Comparison of ENCODE assay signal across 8 cellular contexts in the genomic region with DNA sequence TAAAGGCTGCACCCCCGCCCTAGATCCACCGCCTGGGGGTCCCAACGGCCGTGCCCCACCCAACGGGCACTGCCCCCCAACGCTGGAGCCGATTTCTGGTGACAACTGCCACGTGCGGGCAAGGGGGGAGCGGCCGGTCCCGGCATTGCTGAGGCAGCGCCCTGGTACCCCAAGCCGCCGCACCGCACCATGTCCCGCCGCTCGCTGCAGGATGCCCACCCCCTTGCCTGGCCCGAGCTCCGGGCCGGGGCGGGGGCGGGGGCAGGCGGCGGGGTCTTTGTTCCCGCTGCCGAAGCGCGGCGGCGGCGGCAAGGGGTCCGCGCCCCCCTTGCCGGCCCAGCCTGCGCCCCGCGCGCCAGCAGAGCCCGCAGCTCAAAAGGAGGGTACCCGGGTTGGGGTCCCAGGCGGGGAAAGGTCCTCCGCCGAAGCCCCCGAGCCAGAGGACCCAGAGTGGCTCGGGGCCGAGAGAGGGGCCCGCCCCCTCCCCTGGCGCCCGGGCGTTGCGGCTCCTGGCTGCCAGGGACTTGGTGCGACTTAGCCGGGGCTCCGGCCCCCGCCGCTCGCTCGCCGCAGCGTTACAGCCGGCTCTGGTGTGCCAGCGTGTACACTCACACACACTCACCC. TPM values are rescaled to one million over a fixed set of nuclear protein-coding genes. Genes with fewer than 3 reads are reported as not detected.
DNase-seq lines count a peak whose midpoint lies in the region; ATAC-seq and TF ChIP-seq lines count a peak whose summit lies in the region.

No MANE protein-coding gene starts in this region.

- H3K36me3 ChIP-seq in cardiac muscle cell (no peaks in the 10 kb centered on the region), SK-N-MC (ENCODE audit: insufficient read depth, low read length) (no peaks in the 10 kb centered on the region), esophagus squamous epithelium (no peaks in the 10 kb centered on the region), prostate gland (no peaks in the 10 kb centered on the region)

- intact Hi-C loops in Right ventricle myocardium inferior (cut with DNase I) (loop anchor here (10.0 kb wide), 1 partner anchor 182 kb away; the partner anchor contains the start of gene CLK3), esophagus squamous epithelium (cut with DNase I) (no loop called here), prostate gland (cut with DNase I) (no loop called here)

- no peak overlapping the region for H3K9ac ChIP-seq in SK-N-MC (ENCODE audit: insufficient read length)

- H3K4me3 ChIP-seq in cardiac muscle cell (peak overlapping the region; percentile 78), SK-N-MC (peak overlapping the region; percentile 75), esophagus squamous epithelium (peak overlapping the region; percentile 47 to 90 (median 58)), prostate gland (peak overlapping the region; percentile 46 to 54)

- TF ChIP-seq POLR2A in esophagus squamous epithelium (IDR thresholded peaks at IDR 0.05) (no peak), prostate gland (IDR thresholded peaks at IDR 0.05) (no peak)

- H3K27me3 ChIP-seq in cardiac muscle cell (no peaks in the 10 kb centered on the region), esophagus squamous epithelium (peaks cover 0 to 58% (median 8%) of the 10 kb centered on the region in 4 donors), prostate gland (replicated peaks; ENCODE audit: insufficient read depth) (peaks cover 4% of the 10 kb centered on the region)

- no peaks in the 10 kb centered on the region for H3K9me3 ChIP-seq in cardiac muscle cell (ENCODE audit: low read depth)
- no peaks in the 10 kb centered on the region for H3K9me3 ChIP-seq in SK-N-MC (ENCODE audit: low read depth, low read length)
- H3K9me3 ChIP-seq in esophagus squamous epithelium = no peaks in the 10 kb centered on the region
- no peaks in the 10 kb centered on the region for H3K9me3 ChIP-seq in prostate gland

- TF ChIP-seq CTCF in cardiac muscle cell (IDR thresholded peaks at IDR 0.05; ENCODE audit: low read depth, low read length) (no peak), esophagus squamous epithelium (IDR thresholded peaks at IDR 0.05) (no peak), prostate gland (IDR thresholded peaks at IDR 0.05) (no peak)

- H3K4me1 ChIP-seq in cardiac muscle cell (ENCODE audit: low read depth) (peaks cover 21% of the 10 kb centered on the region), esophagus squamous epithelium (peaks cover 6 to 46% (median 10%) of the 10 kb centered on the region in 3 donors), prostate gland (replicated peaks) (peaks cover 7% of the 10 kb centered on the region)

- DNase-seq in cardiac muscle cell (ENCODE audit: low read depth in 1 of 2, low spot score in 1 of 2) (no peak), Right ventricle myocardium inferior (ENCODE audit: missing footprints) (no peak), SK-N-MC (ENCODE audit: low read depth, low spot score) (no peak), esophagus squamous epithelium (lab: John Stamatoyannopoulos, UW) (no peak), prostate gland (ENCODE audit: low spot score) (no peak), amniotic stem cell (lab: John Stamatoyannopoulos, UW) (no peak), NCI-H128 (lab: John Stamatoyannopoulos, UW; ENCODE audit: unreplicated experiment) (no peak)

- 0% methylated on average over 8 of the region's 64 CpGs; no CpG with 5 or more reads in 1 of the 2 donors for WGBS in esophagus squamous epithelium, 2 donors
- WGBS in prostate gland = 2% methylated on average over 21 of the region's 64 CpGs

- ATAC-seq in Right ventricle myocardium inferior (no peak), HG02938 (IDR thresholded peaks at IDR 0.05; ENCODE audit: unreplicated experiment) (no peak)

- H3K27ac ChIP-seq in cardiac muscle cell (no peak overlapping the region), SK-N-MC (no peak overlapping the region), esophagus squamous epithelium (peak overlapping the region; percentile 17 to 81 (median 66)), prostate gland (no peak overlapping the region)

RNA-seq across cellular contexts. Expression of gene SEMA7A, which starts 0.7 kb away (rescaled TPM):
- total RNA-seq in cardiac muscle cell (8.7 and 11.9 TPM in 2 replicates), Right ventricle myocardium inferior (1.6 TPM), esophagus squamous epithelium (1 to 10 TPM; 1.2 to 7.5 (median 2.9) TPM), prostate gland (100 to 1,000 TPM in 1 of 2 donors, 1 to 10 TPM in 1; 1.3 to 171 TPM)
- polyA plus RNA-seq in cardiac muscle cell = 0.99 and 3.3 TPM in 2 replicates

RNA-seq across cellular contexts. Expression of gene UBL7, which starts 27.9 kb away (rescaled TPM):
- total RNA-seq in cardiac muscle cell (74.3 and 88.4 TPM in 2 replicates), Right ventricle myocardium inferior (47.7 TPM), esophagus squamous epithelium (10 to 100 TPM; 31.2 to 44.0 (median 35.2) TPM), prostate gland (10 to 100 TPM; 83.1 to 85.2 TPM)
- 130 and 135 TPM in 2 replicates for polyA plus RNA-seq in cardiac muscle cell

Comparison
In these comparisons a context has a peak if more than half of its experiments do, and no peak if none do; other contexts are left out.
1. H3K27ac ChIP-seq: peak in esophagus squamous epithelium (4 of 4); none in cardiac muscle cell (single experiment), SK-N-MC (single experiment) and prostate gland (0 of 2).
2. Peak in every context shown above with its lines, with median percentiles within 50 percentile points of each other: H3K4me3 ChIP-seq.